In genomic region chr1:33152685-33153432, GRCh38 we compare ENCODE assay signal across 8 cellular contexts. TPM values are rescaled to one million over a fixed set of nuclear protein-coding genes. Genes with fewer than 3 reads are reported as not detected.
DNase-seq lines count a peak whose midpoint lies in the region; ATAC-seq and TF ChIP-seq lines count a peak whose summit lies in the region.

No MANE protein-coding gene starts in this region.

- H3K36me3 Mint-ChIP-seq in activated T-cell treated with anti-CD3 and anti-CD28 coated beads, Interleukin-2, amount 50 U/mL, for 72 hours (ENCODE audit: insufficient read depth in 2 of 2): no peaks in the 10 kb centered on the region
- H3K36me3 Mint-ChIP-seq in activated CD4-positive, alpha-beta memory T cell treated with anti-CD3 and anti-CD28 coated beads, Interleukin-2, amount 10 ng/mL, durations not matched to agents 7 days and 5 days (ENCODE audit: low read depth): peaks cover 10% of the 10 kb centered on the region
- H3K36me3 Mint-ChIP-seq in activated CD4-positive, alpha-beta memory T cell treated with anti-CD3 and anti-CD28 coated beads for 36 hours: peaks cover 2% of the 10 kb centered on the region

- peaks cover 6% of the 10 kb centered on the region for H3K4me1 Mint-ChIP-seq in activated T-cell treated with anti-CD3 and anti-CD28 coated beads, Interleukin-2, amount 50 U/mL, for 72 hours (ENCODE audit: low read depth)
- H3K4me1 Mint-ChIP-seq in activated CD4-positive, alpha-beta memory T cell treated with anti-CD3 and anti-CD28 coated beads, Interleukin-2, amount 10 ng/mL, durations not matched to agents 7 days and 5 days: no peaks in the 10 kb centered on the region
- no peaks in the 10 kb centered on the region for H3K4me1 Mint-ChIP-seq in activated CD4-positive, alpha-beta memory T cell treated with anti-CD3 and anti-CD28 coated beads for 36 hours (ENCODE audit: low read depth)

- no peak overlapping the region for H2BK5ac ChIP-seq in trophoblast cell (ENCODE audit: low read depth, low read length, poor library complexity)

- H4K91ac ChIP-seq in trophoblast cell (ENCODE audit: low read depth, low read length): no peak overlapping the region

- H3K4ac ChIP-seq in trophoblast cell (ENCODE audit: low read depth, low read length): no peak overlapping the region

- H3K23ac ChIP-seq in trophoblast cell (ENCODE audit: low read length): no peak overlapping the region

- H3K9me3 ChIP-seq in adrenal gland (replicated peaks in 1 of 3) (no peaks in the 10 kb centered on the region), iPS-20b (ENCODE audit: insufficient read depth, low read depth, low read length) (no peaks in the 10 kb centered on the region), upper lobe of right lung (no peaks in the 10 kb centered on the region), trophoblast cell (ENCODE audit: insufficient read depth, low read depth, low read length) (no peaks in the 10 kb centered on the region)

- no peak for ATAC-seq in activated T-cell treated with anti-CD3 and anti-CD28 coated beads, Interleukin-2, amount 50 U/mL, for 72 hours (replicated peaks in 1 of 2)
- ATAC-seq in upper lobe of right lung: peak; percentile 17

- CTCF ChIA-PET in activated CD4-positive, alpha-beta memory T cell treated with anti-CD3 and anti-CD28 coated beads, Interleukin-2, amount 10 ng/mL, durations not matched to agents 7 days and 5 days (lab: Charles Lee): no interaction called here
- CTCF ChIA-PET in activated CD4-positive, alpha-beta memory T cell treated with anti-CD3 and anti-CD28 coated beads for 36 hours (lab: Charles Lee): interaction anchor here (0.9 kb wide), 1 partner anchor 26 kb away, joined by 3 read pairs; no protein-coding TSS in a partner anchor

- no peak overlapping the region for H3K4me3 Mint-ChIP-seq in activated T-cell treated with anti-CD3 and anti-CD28 coated beads, Interleukin-2, amount 50 U/mL, for 72 hours
- no peak overlapping the region for H3K4me3 Mint-ChIP-seq in activated CD4-positive, alpha-beta memory T cell treated with anti-CD3 and anti-CD28 coated beads, Interleukin-2, amount 10 ng/mL, durations not matched to agents 7 days and 5 days
- H3K4me3 Mint-ChIP-seq in activated CD4-positive, alpha-beta memory T cell treated with anti-CD3 and anti-CD28 coated beads for 36 hours: no peak overlapping the region

- H2BK120ac ChIP-seq in trophoblast cell (ENCODE audit: insufficient read depth, low read length, poor library complexity): no peak overlapping the region

- H2BK12ac ChIP-seq in trophoblast cell (ENCODE audit: low read length): no peak overlapping the region

- no peak overlapping the region for H3K14ac ChIP-seq in trophoblast cell (ENCODE audit: low read length)

- 63 to 71% (median 66%) methylated on average over 2 of the region's 2 CpGs for WGBS in adrenal gland, 4 donors
- WGBS in trophoblast cell (ENCODE audit: extremely low coverage, insufficient coverage, insufficient read length): no CpG with 5 or more reads among the region's 2 CpGs

- TF ChIP-seq CTCF in adrenal gland (IDR thresholded peaks at IDR 0.05): no peak
- no peak for TF ChIP-seq CTCF in upper lobe of right lung (IDR thresholded peaks at IDR 0.05)

- H3K9ac ChIP-seq in iPS-20b (ENCODE audit: low read depth, low read length) (peak overlapping the region; percentile 59; the same call in 1 of the 2 replicates), trophoblast cell (ENCODE audit: low read length) (no peak overlapping the region)

- H3K27me3 Mint-ChIP-seq in activated T-cell treated with anti-CD3 and anti-CD28 coated beads, Interleukin-2, amount 50 U/mL, for 72 hours (ENCODE audit: low read depth): no peaks in the 10 kb centered on the region
- H3K27me3 Mint-ChIP-seq in activated CD4-positive, alpha-beta memory T cell treated with anti-CD3 and anti-CD28 coated beads, Interleukin-2, amount 10 ng/mL, durations not matched to agents 7 days and 5 days: no peaks in the 10 kb centered on the region
- no peaks in the 10 kb centered on the region for H3K27me3 Mint-ChIP-seq in activated CD4-positive, alpha-beta memory T cell treated with anti-CD3 and anti-CD28 coated beads for 36 hours

- H3K36me3 ChIP-seq in adrenal gland (replicated peaks in 1 of 2) (peaks cover 0 to 12% of the 10 kb centered on the region in 2 donors), iPS-20b (ENCODE audit: insufficient read depth, low read depth, low read length) (peaks cover 3% of the 10 kb centered on the region; the same call in 1 of the 2 replicates), upper lobe of right lung (peaks cover 1% of the 10 kb centered on the region), trophoblast cell (ENCODE audit: control insufficient read depth in 1 of 2, insufficient read depth in 2 of 2, low read length in 2 of 2) (no peaks in the 10 kb centered on the region)

- H3K18ac ChIP-seq in trophoblast cell (ENCODE audit: low read length): no peak overlapping the region

- H3K27me3 ChIP-seq in adrenal gland (no peaks in the 10 kb centered on the region), iPS-20b (ENCODE audit: insufficient read depth, low read length) (no peaks in the 10 kb centered on the region), upper lobe of right lung (no peaks in the 10 kb centered on the region), trophoblast cell (ENCODE audit: insufficient read depth, low read length) (no peaks in the 10 kb centered on the region)

- no peak overlapping the region for H4K12ac ChIP-seq in trophoblast cell (ENCODE audit: low read depth, low read length)

- H3K79me1 ChIP-seq in trophoblast cell (ENCODE audit: low read length): no peaks in the 10 kb centered on the region

- peak overlapping the region; percentile 49 for H3K27ac Mint-ChIP-seq in activated T-cell treated with anti-CD3 and anti-CD28 coated beads, Interleukin-2, amount 50 U/mL, for 72 hours
- no peak overlapping the region for H3K27ac Mint-ChIP-seq in activated CD4-positive, alpha-beta memory T cell treated with anti-CD3 and anti-CD28 coated beads, Interleukin-2, amount 10 ng/mL, durations not matched to agents 7 days and 5 days
- H3K27ac Mint-ChIP-seq in activated CD4-positive, alpha-beta memory T cell treated with anti-CD3 and anti-CD28 coated beads for 36 hours: no peak overlapping the region

- peak overlapping the region in 2 of 5 donors; percentile 66 to 87 for H3K27ac ChIP-seq in adrenal gland
- H3K27ac ChIP-seq in iPS-20b (ENCODE audit: low read length): peak overlapping the region; percentile 74
- peak overlapping the region; percentile 6 for H3K27ac ChIP-seq in upper lobe of right lung
- no peak overlapping the region for H3K27ac ChIP-seq in trophoblast cell (ENCODE audit: low read depth, low read length)

- H4K8ac ChIP-seq in trophoblast cell (ENCODE audit: low read depth, low read length): no peak overlapping the region

- POLR2A ChIA-PET in activated CD4-positive, alpha-beta memory T cell treated with anti-CD3 and anti-CD28 coated beads, Interleukin-2, amount 10 ng/mL, durations not matched to agents 7 days and 5 days (lab: Charles Lee): interaction anchor here (1.4 kb wide), 1 partner anchor 9 kb away, joined by 3 read pairs; no protein-coding TSS in a partner anchor
- POLR2A ChIA-PET in activated CD4-positive, alpha-beta memory T cell treated with anti-CD3 and anti-CD28 coated beads for 36 hours (lab: Charles Lee): no interaction called here

- H3K4me3 ChIP-seq in adrenal gland: no peak overlapping the region
- no peak overlapping the region for H3K4me3 ChIP-seq in iPS-20b (ENCODE audit: low read length)
- H3K4me3 ChIP-seq in upper lobe of right lung: no peak overlapping the region
- H3K4me3 ChIP-seq in trophoblast cell (ENCODE audit: low read depth, low read length): no peak overlapping the region

- no peaks in the 10 kb centered on the region for H3K9me3 Mint-ChIP-seq in activated T-cell treated with anti-CD3 and anti-CD28 coated beads, Interleukin-2, amount 50 U/mL, for 72 hours
- no peaks in the 10 kb centered on the region for H3K9me3 Mint-ChIP-seq in activated CD4-positive, alpha-beta memory T cell treated with anti-CD3 and anti-CD28 coated beads, Interleukin-2, amount 10 ng/mL, durations not matched to agents 7 days and 5 days
- no peaks in the 10 kb centered on the region for H3K9me3 Mint-ChIP-seq in activated CD4-positive, alpha-beta memory T cell treated with anti-CD3 and anti-CD28 coated beads for 36 hours

- no peak for DNase-seq in activated T-cell treated with anti-CD3 and anti-CD28 coated beads, Interleukin-2, amount 50 U/mL, for 72 hours
- no peak for DNase-seq in activated T-cell treated with anti-CD3 and anti-CD28 coated beads, Interleukin-2, amount 50 U/mL, for 48 hours
- DNase-seq in adrenal gland: peak in 6 of 7 donors; percentile 40 to 87 (median 60)
- no peak for DNase-seq in upper lobe of right lung
- no peak for DNase-seq in activated CD4-positive, alpha-beta memory T cell treated with anti-CD3 and anti-CD28 coated beads, Interleukin-2, amount 10 ng/mL, durations not matched to agents 7 days and 5 days
- no peak for DNase-seq in activated CD4-positive, alpha-beta memory T cell treated with anti-CD3 and anti-CD28 coated beads for 36 hours
- no peak for DNase-seq in trophoblast cell

- no peak overlapping the region for H3K4me2 ChIP-seq in trophoblast cell (ENCODE audit: low read length)

- intact Hi-C loops in adrenal gland (cut with DNase I) (no loop called here), upper lobe of right lung (cut with DNase I) (no loop called here)
- intact Hi-C loops in activated CD4-positive, alpha-beta memory T cell treated with anti-CD3 and anti-CD28 coated beads for 36 hours (cut with micrococcal nuclease): no loop called here

- no peaks in the 10 kb centered on the region for H3K79me2 ChIP-seq in trophoblast cell (ENCODE audit: control insufficient read depth, insufficient read depth, low read length, poor library complexity)

- TF ChIP-seq POLR2A in adrenal gland (IDR thresholded peaks at IDR 0.05): no peak

- no peak overlapping the region for H2AFZ ChIP-seq in trophoblast cell (ENCODE audit: insufficient read depth, low read length, poor library complexity)

- H3K4me1 ChIP-seq in adrenal gland (replicated peaks in 1 of 2) (peaks cover 11 to 20% of the 10 kb centered on the region in 2 donors), iPS-20b (ENCODE audit: insufficient read depth, low read length) (peaks cover 26% of the 10 kb centered on the region), upper lobe of right lung (no peaks in the 10 kb centered on the region), trophoblast cell (ENCODE audit: control insufficient read depth in 1 of 2, insufficient read depth in 2 of 2, low read length in 2 of 2) (peaks cover 18 to 25% of the 10 kb centered on the region in 2 experiments)

- no peak overlapping the region for H2AK5ac ChIP-seq in trophoblast cell (ENCODE audit: low read length)

RNA-seq across cellular contexts. Expression of gene TRIM62, which starts 29.0 kb away (rescaled TPM):
- 1 to 10 TPM; 4.1 to 8.1 TPM for total RNA-seq in activated T-cell treated with anti-CD3 and anti-CD28 coated beads, Interleukin-2, amount 50 U/mL, for 72 hours
- total RNA-seq in adrenal gland: 10 to 100 TPM in 5 of 8 donors, 1 to 10 TPM in 3; 7.7 to 19.5 (median 12.1) TPM
- 10 to 100 TPM in 1 of 3 donors, 1 to 10 TPM in 2; 6.7 to 13.2 (median 8.7) TPM for polyA plus RNA-seq in adrenal gland
- 4.5 TPM for total RNA-seq in upper lobe of right lung
- total RNA-seq in activated CD4-positive, alpha-beta memory T cell treated with anti-CD3 and anti-CD28 coated beads, Interleukin-2, amount 10 ng/mL, durations not matched to agents 7 days and 5 days: 10 to 100 TPM; 10.3 to 11.5 TPM
- total RNA-seq in activated CD4-positive, alpha-beta memory T cell treated with anti-CD3 and anti-CD28 coated beads for 36 hours: 1 to 10 TPM; 3.6 to 3.9 TPM
- polyA plus RNA-seq in trophoblast cell (2013): 4.7 and 4.8 TPM in 2 replicates

Comparison
In these comparisons a context has a peak if more than half of its experiments do, and no peak if none do; other contexts are left out.
1. DNase-seq: peak in adrenal gland (6 of 7); none in activated T-cell treated with anti-CD3 and anti-CD28 coated beads, Interleukin-2, amount 50 U/mL, for 72 hours (0 of 2), activated T-cell treated with anti-CD3 and anti-CD28 coated beads, Interleukin-2, amount 50 U/mL, for 48 hours (0 of 2), upper lobe of right lung (single experiment), activated CD4-positive, alpha-beta memory T cell treated with anti-CD3 and anti-CD28 coated beads, Interleukin-2, amount 10 ng/mL, durations not matched to agents 7 days and 5 days (single experiment), activated CD4-positive, alpha-beta memory T cell treated with anti-CD3 and anti-CD28 coated beads for 36 hours (single experiment) and trophoblast cell (0 of 2).